In the genomic region with DNA sequence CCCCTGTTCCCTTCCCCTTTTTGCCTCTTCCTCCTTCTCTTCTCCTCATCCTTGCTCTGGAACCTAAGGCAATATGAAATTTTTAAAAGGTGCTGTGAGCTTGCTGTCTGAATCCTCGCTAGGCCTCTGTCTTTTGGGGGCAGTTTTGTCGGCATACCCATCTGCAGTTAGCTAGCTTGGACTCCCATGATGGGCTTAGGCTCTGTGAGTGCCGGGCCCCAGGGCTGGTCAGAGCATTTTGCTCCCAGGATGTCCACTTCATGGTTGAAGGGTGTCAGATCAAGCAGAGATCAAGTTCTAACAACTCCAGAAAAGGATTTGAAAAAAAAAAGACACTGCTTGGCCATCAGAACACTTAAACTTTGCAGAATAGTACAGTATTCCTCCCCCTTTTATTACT, we compare ENCODE assay signal across 15 cellular contexts. TPM values are rescaled to one million over a fixed set of nuclear protein-coding genes. Genes with fewer than 3 reads are reported as not detected.
A peak's percentile ranks its signal among the peaks of the same experiment; 100 is the strongest.
DNase-seq lines count a peak whose midpoint lies in the region; ATAC-seq and TF ChIP-seq lines count a peak whose summit lies in the region.
"Had no signal": no experiment of that assay in that cellular context is flagged by ENCODE, and none has a peak within 500 bp of the region (broad histone marks: within the 10 kb centered on the region; RNA-seq: fewer than 3 reads in every experiment).

No MANE protein-coding gene starts in this region.

- H3K27ac ChIP-seq in osteoblast (ENCODE audit: low read depth, low read length): no peak overlapping the region
- H3K27ac ChIP-seq: C4-2B had no signal

- peaks cover 11% of the 10 kb centered on the region for H3K4me1 Mint-ChIP-seq in type B pancreatic cell (ENCODE audit: unreplicated experiment)
- H3K4me1 Mint-ChIP-seq: CD4-positive, alpha-beta memory T cell had no signal

- DNase-seq in MG63: peak; percentile 51
- DNase-seq in astrocyte of the spinal cord (ENCODE audit: low read depth, low spot score): peak; percentile 55
- peak; percentile 21 for DNase-seq in medulla oblongata (ENCODE audit: extremely low spot score)
- no peak for DNase-seq in type B pancreatic cell (ENCODE audit: extremely low spot score, unreplicated experiment)
- DNase-seq in osteoblast (ENCODE audit: insufficient read length, low spot score, missing footprints): no peak
- no peak for DNase-seq in NCI-H2081 (lab: John Stamatoyannopoulos, UW)
- DNase-seq: BE2C; CD4-positive, alpha-beta memory T cell; DND-41; GOT3 had no signal

- H3K79me2 ChIP-seq in osteoblast (ENCODE audit: insufficient read depth, low read length): no peaks in the 10 kb centered on the region

- peak overlapping the region; percentile 75 for H3K27ac Mint-ChIP-seq in type B pancreatic cell
- H3K27ac Mint-ChIP-seq: CD4-positive, alpha-beta memory T cell had no signal

- H4K20me1 ChIP-seq in osteoblast (ENCODE audit: insufficient read depth, low read length): no peaks in the 10 kb centered on the region

- no peaks in the 10 kb centered on the region for H3K27me3 ChIP-seq in MG63
- H3K27me3 ChIP-seq in osteoblast (ENCODE audit: insufficient read depth, low read length): peaks cover 43% of the 10 kb centered on the region

- in situ Hi-C loops in astrocyte of the spinal cord (cut with HindIII; ENCODE audit: low sequenced_read_pairs): no loop called here

- no peak for TF ChIP-seq CTCF in astrocyte of the spinal cord (IDR thresholded peaks at IDR 0.05; ENCODE audit: low read depth, low read length)
- TF ChIP-seq CTCF in type B pancreatic cell (conservative IDR thresholded peaks at IDR 0.05): no peak
- no peak for TF ChIP-seq CTCF in osteoblast (IDR thresholded peaks at IDR 0.05; ENCODE audit: extremely low read depth, low read depth, low read length)

- no peak for ATAC-seq in GM18502 (IDR thresholded peaks at IDR 0.05; ENCODE audit: poor library complexity, unreplicated experiment)
- ATAC-seq: GM12878, HepG2 had no signal

- H3K36me3 Mint-ChIP-seq in type B pancreatic cell: no peaks in the 10 kb centered on the region
- H3K36me3 Mint-ChIP-seq: CD4-positive, alpha-beta memory T cell had no signal

- peaks cover 78% of the 10 kb centered on the region for H3K27me3 Mint-ChIP-seq in type B pancreatic cell

- H3K36me3 ChIP-seq in MG63 (no peaks in the 10 kb centered on the region), osteoblast (ENCODE audit: insufficient read depth, low read length) (no peaks in the 10 kb centered on the region)
- H3K36me3 ChIP-seq: BE2C, HAP-1 had no signal

- peak overlapping the region; percentile 76 for H3K4me3 Mint-ChIP-seq in type B pancreatic cell
- H3K4me3 Mint-ChIP-seq: CD4-positive, alpha-beta memory T cell had no signal

- H3K4me1 ChIP-seq in osteoblast (ENCODE audit: insufficient read depth, low read length): no peaks in the 10 kb centered on the region
- H3K4me1 ChIP-seq: BE2C, HAP-1 had no signal

- no peak overlapping the region for H3K4me3 ChIP-seq in MG63
- no peak overlapping the region for H3K4me3 ChIP-seq in astrocyte of the spinal cord (ENCODE audit: low read depth, low read length)
- no peak overlapping the region for H3K4me3 ChIP-seq in osteoblast (ENCODE audit: insufficient read depth, low read length)
- H3K4me3 ChIP-seq: GM12878, HAP-1 had no signal

- H3K9me3 ChIP-seq in MG63 (no peaks in the 10 kb centered on the region), osteoblast (ENCODE audit: low read depth, low read length) (no peaks in the 10 kb centered on the region)
- H3K9me3 ChIP-seq: BE2C, HAP-1 had no signal

- no peaks in the 10 kb centered on the region for H3K9me3 Mint-ChIP-seq in type B pancreatic cell

- no peak overlapping the region for H3K4me2 ChIP-seq in osteoblast (ENCODE audit: insufficient read depth, low read length)

- H2AFZ ChIP-seq in osteoblast (ENCODE audit: low read length): no peak overlapping the region

RNA-seq across cellular contexts. Expression of gene ZIC1, which starts 18.6 kb away (rescaled TPM):
- total RNA-seq in MG63 (2014; rRNA removed; shearing (Covaris generic); ENCODE audit: low replicate concordance): 24.3 and 31.9 TPM in 2 replicates
- 184 TPM in 1 of 2 replicates, not detected in the other for total RNA-seq in type B pancreatic cell (ENCODE audit: low replicate concordance)
- total RNA-seq in osteoblast: 2.1 and 3.6 TPM in 2 replicates
- total RNA-seq: CD4-positive, alpha-beta memory T cell; GM12878; HepG2 had no signal

RNA-seq across cellular contexts. Expression of gene ZIC4, which starts 21.5 kb away (rescaled TPM):
- total RNA-seq in MG63 (2014; rRNA removed; shearing (Covaris generic); ENCODE audit: low replicate concordance): 1.5 and 2.2 TPM in 2 replicates
- total RNA-seq in type B pancreatic cell (ENCODE audit: low replicate concordance) (40.2 TPM in 1 of 2 replicates, not detected in the other), osteoblast (0.29 and 0.72 TPM in 2 replicates)
- total RNA-seq: CD4-positive, alpha-beta memory T cell; GM12878; HepG2 had no signal

Comparison
In these comparisons a context has a peak if more than half of its experiments do, and no peak if none do; other contexts are left out.
1. DNase-seq: peak in MG63 (single experiment), astrocyte of the spinal cord (single experiment) and medulla oblongata (single experiment); none in type B pancreatic cell (single experiment), osteoblast (single experiment) and NCI-H2081 (0 of 2).